ENCODE assay signal across 14 cellular contexts in genomic region chr15:84656972-84657371, GRCh38. TPM values are rescaled to one million over a fixed set of nuclear protein-coding genes. Genes with fewer than 3 reads are reported as not detected.
DNase-seq lines count a peak whose midpoint lies in the region; ATAC-seq, FAIRE-seq and TF ChIP-seq lines count a peak whose summit lies in the region.
"Had no signal": no experiment of that assay in that cellular context is flagged by ENCODE, and none has a peak within 500 bp of the region (broad histone marks: within the 10 kb centered on the region; RNA-seq: fewer than 3 reads in every experiment).

No MANE protein-coding gene starts in this region.

- TF ChIP-seq CTCF in HFFc6 (IDR thresholded peaks at IDR 0.05), result no peak
- TF ChIP-seq CTCF in astrocyte (IDR thresholded peaks at IDR 0.05; ENCODE audit: insufficient read depth, low read depth, low read length), result no peak
- TF ChIP-seq CTCF in nephron (IDR thresholded peaks at IDR 0.05; ENCODE audit: unreplicated experiment in 3 of 3), result no peak
- no peak for TF ChIP-seq CTCF in lower lobe of right lung (IDR thresholded peaks at IDR 0.05)
- TF ChIP-seq CTCF in SK-N-SH (IDR thresholded peaks at IDR 0.05), result no peak

- no peak for TF ChIP-seq RAD21 in SK-N-SH (IDR thresholded peaks at IDR 0.05; ENCODE audit: low read length)

- H3F3A ChIP-seq in SK-N-SH (replicated peaks; ENCODE audit: insufficient read depth), result peaks cover 23% of the 10 kb centered on the region

- no peaks in the 10 kb centered on the region for H3K27me3 Mint-ChIP-seq in CD4-positive, CD25-positive, alpha-beta regulatory T cell
- no peaks in the 10 kb centered on the region; the same call in 1 of the 2 replicates for H3K27me3 Mint-ChIP-seq in HFFc6 (ENCODE audit: insufficient read depth)
- H3K27me3 Mint-ChIP-seq in astrocyte (ENCODE audit: low read depth, unreplicated experiment), result peaks cover 3% of the 10 kb centered on the region
- no peaks in the 10 kb centered on the region for H3K27me3 Mint-ChIP-seq in nephron (ENCODE audit: low read depth)

- no peak for ATAC-seq in CD4-positive, CD25-positive, alpha-beta regulatory T cell (ENCODE audit: low read depth in 2 of 2)
- ATAC-seq in lower lobe of right lung, result no peak

- H4K20me1 ChIP-seq in astrocyte (ENCODE audit: insufficient read depth, low read length), result peaks cover 2% of the 10 kb centered on the region
- no peaks in the 10 kb centered on the region for H4K20me1 ChIP-seq in SK-N-SH (ENCODE audit: insufficient read depth)

- H3K9me3 Mint-ChIP-seq in CD4-positive, CD25-positive, alpha-beta regulatory T cell, result no peaks in the 10 kb centered on the region
- no peaks in the 10 kb centered on the region for H3K9me3 Mint-ChIP-seq in HFFc6
- H3K9me3 Mint-ChIP-seq in astrocyte (ENCODE audit: unreplicated experiment), result peaks cover 3% of the 10 kb centered on the region
- no peaks in the 10 kb centered on the region for H3K9me3 Mint-ChIP-seq in nephron

- H3K36me3 ChIP-seq in CD4-positive, CD25-positive, alpha-beta regulatory T cell (ENCODE audit: control insufficient read depth, insufficient read depth, low read length), result peaks cover 3% of the 10 kb centered on the region
- H3K36me3 ChIP-seq in astrocyte (ENCODE audit: insufficient read depth, low read length), result no peaks in the 10 kb centered on the region
- peaks cover 6% of the 10 kb centered on the region for H3K36me3 ChIP-seq in lower lobe of right lung
- peaks cover 9 to 10% of the 10 kb centered on the region in 2 experiments for H3K36me3 ChIP-seq in SK-N-SH (replicated peaks in 1 of 2; ENCODE audit: control insufficient read depth in 1 of 2, insufficient read depth in 2 of 2, low read length in 1 of 2)

- H3K79me2 ChIP-seq in astrocyte (ENCODE audit: insufficient read depth, low read length) (peaks cover 21% of the 10 kb centered on the region), SK-N-SH (ENCODE audit: insufficient read depth) (peaks cover 21% of the 10 kb centered on the region)

- no peak overlapping the region for H3K9ac ChIP-seq in astrocyte (ENCODE audit: low read length)
- no peak overlapping the region for H3K9ac ChIP-seq in SK-N-SH

- peak overlapping the region; percentile 88 for H3K4me2 ChIP-seq in astrocyte (ENCODE audit: low read length)
- no peak overlapping the region for H3K4me2 ChIP-seq in SK-N-SH

- POLR2A ChIA-PET in SK-N-SH (lab: Yijun Ruan, JAX), result interaction anchor here (0.8 kb wide), 1 partner anchor 122 kb away, joined by 3 read pairs; no protein-coding TSS in a partner anchor

- TF ChIP-seq EP300 in SK-N-SH (IDR thresholded peaks at IDR 0.05; ENCODE audit: borderline replicate concordance in 1 of 2, low read depth in 1 of 2, low read length in 1 of 2), result no peak

- peak overlapping the region in 1 of 3 donors; percentile 81 for H3K27ac Mint-ChIP-seq in CD4-positive, CD25-positive, alpha-beta regulatory T cell
- H3K27ac Mint-ChIP-seq in HFFc6 (no peak overlapping the region), astrocyte (ENCODE audit: unreplicated experiment) (no peak overlapping the region), nephron (no peak overlapping the region)

- no peaks in the 10 kb centered on the region for H3K9me2 ChIP-seq in SK-N-SH

- peaks cover 5% of the 10 kb centered on the region for H3K36me3 Mint-ChIP-seq in CD4-positive, CD25-positive, alpha-beta regulatory T cell
- peaks cover 11% of the 10 kb centered on the region for H3K36me3 Mint-ChIP-seq in HFFc6 (ENCODE audit: low read depth)
- H3K36me3 Mint-ChIP-seq in astrocyte (ENCODE audit: low read depth, unreplicated experiment), result peaks cover 11% of the 10 kb centered on the region
- H3K36me3 Mint-ChIP-seq in nephron (ENCODE audit: low read depth), result peaks cover 9% of the 10 kb centered on the region

- peak overlapping the region; percentile 78 to 91 (median 80) for H3K4me3 Mint-ChIP-seq in CD4-positive, CD25-positive, alpha-beta regulatory T cell
- H3K4me3 Mint-ChIP-seq in HFFc6 (peak overlapping the region; percentile 74), astrocyte (ENCODE audit: unreplicated experiment) (peak overlapping the region; percentile 75), nephron (peak overlapping the region; percentile 80 to 84 (median 83))

- no peaks in the 10 kb centered on the region for H3K9me3 ChIP-seq in CD4-positive, CD25-positive, alpha-beta regulatory T cell (ENCODE audit: control insufficient read depth in 2 of 2, low read length in 2 of 2)
- H3K9me3 ChIP-seq in astrocyte (ENCODE audit: insufficient read depth, low read depth, low read length) (no peaks in the 10 kb centered on the region), lower lobe of right lung (no peaks in the 10 kb centered on the region), SK-N-SH (no peaks in the 10 kb centered on the region)
- H3K9me3 ChIP-seq: neutrophil had no signal

- FAIRE-seq in astrocyte (lab: Jason Lieb, UNC) (no peak), frontal cortex (lab: Jason Lieb, UNC) (no peak)
- FAIRE-seq: H54, keratinocyte, TTC549 had no signal

- DNase-seq in CD4-positive, CD25-positive, alpha-beta regulatory T cell, result no peak
- DNase-seq in HFFc6 (no peak), astrocyte (ENCODE audit: low read depth) (no peak), frontal cortex (ENCODE audit: low spot score in 2 of 2) (no peak), lower lobe of right lung (no peak), SK-N-SH (no peak), hepatic stellate cell (ENCODE audit: low spot score) (no peak)
- DNase-seq: KBM-7; stimulated activated naive CD4-positive, alpha-beta T cell treated with Interleukin-2 at 50 U/mL for 16 hours had no signal

- intact Hi-C loops in lower lobe of right lung (cut with DNase I), result no loop called here

- H3K4me1 ChIP-seq in CD4-positive, CD25-positive, alpha-beta regulatory T cell (ENCODE audit: control insufficient read depth, insufficient read depth, low read length, poor library complexity, severe bottlenecking), result peaks cover 43% of the 10 kb centered on the region
- H3K4me1 ChIP-seq in astrocyte (ENCODE audit: insufficient read depth, low read length) (peaks cover 25% of the 10 kb centered on the region), lower lobe of right lung (peaks cover 38% of the 10 kb centered on the region), SK-N-SH (ENCODE audit: control insufficient read depth in 1 of 2, insufficient read depth in 2 of 2, low read depth in 1 of 2, low read length in 1 of 2) (peaks cover 15 to 32% of the 10 kb centered on the region in 2 experiments; a peak in 2 of 4 replicates)

- H3K4me3 ChIP-seq in CD4-positive, CD25-positive, alpha-beta regulatory T cell (ENCODE audit: low read depth, low read length), result no peak overlapping the region
- peak overlapping the region; percentile 60 for H3K4me3 ChIP-seq in astrocyte (ENCODE audit: insufficient read depth, low read depth, low read length)
- H3K4me3 ChIP-seq in lower lobe of right lung, result no peak overlapping the region
- no peak overlapping the region for H3K4me3 ChIP-seq in SK-N-SH (ENCODE audit: low read depth in 2 of 2, low read length in 1 of 2)

- peaks cover 11 to 61% (median 18%) of the 10 kb centered on the region in 4 donors for H3K4me1 Mint-ChIP-seq in CD4-positive, CD25-positive, alpha-beta regulatory T cell
- peaks cover 48% of the 10 kb centered on the region for H3K4me1 Mint-ChIP-seq in HFFc6 (ENCODE audit: low read depth)
- peaks cover 16% of the 10 kb centered on the region for H3K4me1 Mint-ChIP-seq in astrocyte (ENCODE audit: low read depth, unreplicated experiment)
- H3K4me1 Mint-ChIP-seq in nephron, result peaks cover 30% of the 10 kb centered on the region

- H3K27me3 ChIP-seq in CD4-positive, CD25-positive, alpha-beta regulatory T cell (ENCODE audit: control insufficient read depth, insufficient read depth, low read length), result no peaks in the 10 kb centered on the region
- H3K27me3 ChIP-seq in astrocyte (ENCODE audit: insufficient read depth, low read length) (no peaks in the 10 kb centered on the region), lower lobe of right lung (ENCODE audit: low read depth) (no peaks in the 10 kb centered on the region), SK-N-SH (ENCODE audit: insufficient read depth) (no peaks in the 10 kb centered on the region)

- CTCF ChIA-PET in SK-N-SH (lab: Yijun Ruan, JAX), result interaction anchor here (1.1 to 4.2 kb wide), 7 partner anchors 11 to 272 kb away, joined by 3 to 38 read pairs (median 9); no protein-coding TSS in a partner anchor

- no peak overlapping the region for H3K27ac ChIP-seq in CD4-positive, CD25-positive, alpha-beta regulatory T cell (ENCODE audit: insufficient read depth, low read length, poor library complexity, severe bottlenecking)
- no peak overlapping the region for H3K27ac ChIP-seq in astrocyte (ENCODE audit: low read depth, low read length)
- H3K27ac ChIP-seq in lower lobe of right lung, result no peak overlapping the region
- no peak overlapping the region for H3K27ac ChIP-seq in SK-N-SH (ENCODE audit: low read depth in 2 of 2, low read length in 1 of 2)
- H3K27ac ChIP-seq: neutrophil had no signal

- WGBS in SK-N-SH (ENCODE audit: low lambda C conversion rate), result 100% methylated on average over 1 of the region's 7 CpGs

- H2AFZ ChIP-seq in astrocyte (ENCODE audit: low read depth, low read length) (no peak overlapping the region), SK-N-SH (ENCODE audit: low read depth) (no peak overlapping the region)

RNA-seq across cellular contexts. Expression of gene NMB, which starts 1.0 kb away (rescaled TPM):
- 2.2 TPM for total RNA-seq in CD4-positive, CD25-positive, alpha-beta regulatory T cell
- polyA plus RNA-seq in CD4-positive, CD25-positive, alpha-beta regulatory T cell, result 1 to 10 TPM; 5.5 to 7.1 (median 6.7) TPM
- 1 to 10 TPM; 4.4 to 7.1 (median 5.5) TPM for total RNA-seq in HFFc6 (2021; fragmentation: NEBNext Ultra II Directional; extraction: Animal tissue kit (Norgen Biotek cat#: 25700))
- 6.1 and 6.4 TPM in 2 replicates for total RNA-seq in astrocyte
- total RNA-seq in frontal cortex, result 2.4 TPM
- total RNA-seq in lower lobe of right lung, result 10.4 TPM
- polyA plus RNA-seq in SK-N-SH (2012; rRNA removed), result 5.3 and 6.5 TPM in 2 replicates
- polyA plus RNA-seq in SK-N-SH (2012; cell fraction: cytosol; rRNA removed), result 4.3 and 5.8 TPM in 2 replicates
- polyA plus RNA-seq in SK-N-SH (2012; cell fraction: nucleus; rRNA removed), result 4.1 and 4.6 TPM in 2 replicates

RNA-seq across cellular contexts. Expression of gene WDR73, which starts 2.9 kb away (rescaled TPM):
- total RNA-seq in CD4-positive, CD25-positive, alpha-beta regulatory T cell, result 19.6 TPM
- 10 to 100 TPM; 12.9 to 19.2 (median 16.1) TPM for polyA plus RNA-seq in CD4-positive, CD25-positive, alpha-beta regulatory T cell
- total RNA-seq in HFFc6 (2021; fragmentation: NEBNext Ultra II Directional; extraction: Animal tissue kit (Norgen Biotek cat#: 25700)), result 10 to 100 TPM; 19.9 to 23.7 (median 21.4) TPM
- total RNA-seq in astrocyte (22.1 and 23.9 TPM in 2 replicates), frontal cortex (24.9 TPM), lower lobe of right lung (29.9 TPM)
- 32.9 and 49.6 TPM in 2 replicates for polyA plus RNA-seq in SK-N-SH (2012; rRNA removed)
- polyA plus RNA-seq in SK-N-SH (2012; cell fraction: cytosol; rRNA removed), result 13.6 and 16.8 TPM in 2 replicates
- polyA plus RNA-seq in SK-N-SH (2012; cell fraction: nucleus; rRNA removed), result 178 and 185 TPM in 2 replicates

RNA-seq across cellular contexts. Expression of gene ZSCAN2, which starts 56.2 kb away (rescaled TPM):
- total RNA-seq in CD4-positive, CD25-positive, alpha-beta regulatory T cell, result 4.8 TPM
- polyA plus RNA-seq in CD4-positive, CD25-positive, alpha-beta regulatory T cell, result 10 to 100 TPM in 2 of 4 donors, 1 to 10 TPM in 2; 6.9 to 12.4 (median 9.4) TPM
- 1 to 10 TPM; 4.5 to 5.9 (median 5.5) TPM for total RNA-seq in HFFc6 (2021; fragmentation: NEBNext Ultra II Directional; extraction: Animal tissue kit (Norgen Biotek cat#: 25700))
- total RNA-seq in astrocyte, result 13.5 and 16.2 TPM in 2 replicates
- total RNA-seq in frontal cortex, result 34.2 TPM
- 6.9 TPM for total RNA-seq in lower lobe of right lung
- polyA plus RNA-seq in SK-N-SH (2012; rRNA removed), result 17.8 and 22.0 TPM in 2 replicates
- polyA plus RNA-seq in SK-N-SH (2012; cell fraction: cytosol; rRNA removed), result 15.7 and 18.0 TPM in 2 replicates
- polyA plus RNA-seq in SK-N-SH (2012; cell fraction: nucleus; rRNA removed), result 19.0 and 25.0 TPM in 2 replicates

RNA-seq across cellular contexts. Expression of gene SEC11A, which starts 59.0 kb away (rescaled TPM):
- total RNA-seq in CD4-positive, CD25-positive, alpha-beta regulatory T cell, result 72.9 TPM
- polyA plus RNA-seq in CD4-positive, CD25-positive, alpha-beta regulatory T cell, result 100 to 1,000 TPM; 152 to 186 (median 163) TPM
- 100 to 1,000 TPM; 203 to 230 (median 221) TPM for total RNA-seq in HFFc6 (2021; fragmentation: NEBNext Ultra II Directional; extraction: Animal tissue kit (Norgen Biotek cat#: 25700))
- total RNA-seq in astrocyte (187 and 198 TPM in 2 replicates), frontal cortex (79.5 TPM), lower lobe of right lung (205 TPM)
- 107 and 134 TPM in 2 replicates for polyA plus RNA-seq in SK-N-SH (2012; rRNA removed)
- 179 and 266 TPM in 2 replicates for polyA plus RNA-seq in SK-N-SH (2012; cell fraction: cytosol; rRNA removed)
- 16.4 and 38.3 TPM in 2 replicates for polyA plus RNA-seq in SK-N-SH (2012; cell fraction: nucleus; rRNA removed)
